Comparison of ENCODE assay signal across 8 cellular contexts in genomic region chr2:14634885-14635871, GRCh38. TPM values are rescaled to one million over a fixed set of nuclear protein-coding genes. Genes with fewer than 3 reads are reported as not detected.
DNase-seq lines count a peak whose midpoint lies in the region; ATAC-seq and TF ChIP-seq lines count a peak whose summit lies in the region.

No MANE protein-coding gene starts in this region.

- H2AFZ ChIP-seq in Karpas-422 (ENCODE audit: low read length), result no peak overlapping the region

- peak overlapping the region; percentile 85 to 95 for H3K27ac ChIP-seq in breast epithelium
- no peak overlapping the region for H3K27ac ChIP-seq in Karpas-422 (ENCODE audit: low read length)

- intact Hi-C loops in breast epithelium (cut with DNase I; ENCODE audit: low total_unique reads), result no loop called here

- no peak for TF ChIP-seq CTCF in breast epithelium (IDR thresholded peaks at IDR 0.05)

- H3K4me3 ChIP-seq in breast epithelium (peak overlapping the region; percentile 36 to 77 (median 70)), skeletal muscle satellite cell (ENCODE audit: low read length) (peak overlapping the region; percentile 72), Karpas-422 (ENCODE audit: low read length) (no peak overlapping the region)

- H3K9me3 ChIP-seq in breast epithelium (no peaks in the 10 kb centered on the region), skeletal muscle satellite cell (replicated peaks; ENCODE audit: low read length) (no peaks in the 10 kb centered on the region), Karpas-422 (ENCODE audit: low read length) (peaks cover 7% of the 10 kb centered on the region; the same call in 1 of the 2 replicates)

- peak; percentile 82 for DNase-seq in NCI-H2171 treated with DMSO at 0.1 percent for 48 hours (lab: John Stamatoyannopoulos, UW)
- peak; percentile 79 to 84 for DNase-seq in breast epithelium (ENCODE audit: low spot score in 2 of 2)
- DNase-seq in iPS-NIHi7 (ENCODE audit: extremely low spot score), result peak; percentile 71
- DNase-seq in Karpas-422, result no peak
- DNase-seq in HUDEP-2 (lab: John Stamatoyannopoulos, UW; ENCODE audit: unreplicated experiment in 76 of 76), result no peak

- no peaks in the 10 kb centered on the region for H3K79me2 ChIP-seq in Karpas-422 (ENCODE audit: low read length)

- H3K4me1 ChIP-seq in breast epithelium (no peaks in the 10 kb centered on the region), skeletal muscle satellite cell (ENCODE audit: control insufficient read depth, insufficient read depth, low read length) (peaks cover 21% of the 10 kb centered on the region), Karpas-422 (ENCODE audit: low read length) (no peaks in the 10 kb centered on the region)

- no peaks in the 10 kb centered on the region for H3K9me2 ChIP-seq in Karpas-422 (replicated peaks; ENCODE audit: insufficient read depth, low read length)

- peak; percentile 21 for ATAC-seq in GM19463 (IDR thresholded peaks at IDR 0.05; ENCODE audit: unreplicated experiment)
- no peak for ATAC-seq in GM21381 (IDR thresholded peaks at IDR 0.05; ENCODE audit: unreplicated experiment)

- TF ChIP-seq POLR2A in breast epithelium (IDR thresholded peaks at IDR 0.05), result no peak

- no peaks in the 10 kb centered on the region for H3K27me3 ChIP-seq in breast epithelium
- peaks cover 14% of the 10 kb centered on the region for H3K27me3 ChIP-seq in skeletal muscle satellite cell (ENCODE audit: control insufficient read depth, insufficient read depth, low read length)
- H3K27me3 ChIP-seq in Karpas-422 (ENCODE audit: low read length), result no peaks in the 10 kb centered on the region

- no peaks in the 10 kb centered on the region for H3K36me3 ChIP-seq in breast epithelium
- H3K36me3 ChIP-seq in skeletal muscle satellite cell (ENCODE audit: insufficient read depth, low read length), result no peaks in the 10 kb centered on the region
- H3K36me3 ChIP-seq in Karpas-422 (ENCODE audit: insufficient read depth, low read length), result no peaks in the 10 kb centered on the region

- no peaks in the 10 kb centered on the region for H4K20me1 ChIP-seq in Karpas-422 (ENCODE audit: insufficient read depth, low read depth, low read length)

- H3K4me2 ChIP-seq in skeletal muscle satellite cell (ENCODE audit: low read length) (peak overlapping the region; percentile 89), Karpas-422 (ENCODE audit: low read depth, low read length, poor library complexity, severe bottlenecking) (no peak overlapping the region)

- H3K9ac ChIP-seq in skeletal muscle satellite cell (ENCODE audit: low read depth, low read length) (peak overlapping the region; percentile 78), Karpas-422 (ENCODE audit: low read length) (no peak overlapping the region)

RNA-seq across cellular contexts. Expression of gene LRATD1, which starts 2.7 kb away (rescaled TPM):
- 1 to 10 TPM; 1.6 to 10.0 (median 4.9) TPM for total RNA-seq in breast epithelium
- total RNA-seq in skeletal muscle satellite cell (2012; rRNA removed), result 0.66 and 1.0 TPM in 2 replicates
- not detected in 2 replicates for total RNA-seq in Karpas-422 (2014; rRNA removed; shearing (Covaris generic); ENCODE audit: low replicate concordance)

Comparison
In these comparisons a context has a peak if more than half of its experiments do, and no peak if none do; other contexts are left out.
1. DNase-seq: peak in NCI-H2171 treated with DMSO at 0.1 percent for 48 hours (single experiment), breast epithelium (2 of 2) and iPS-NIHi7 (single experiment); none in Karpas-422 (single experiment) and HUDEP-2 (0 of 76).